In genomic region chr19:14407889-14408640, GRCh38 we compare ENCODE assay signal across 1 cellular context.
TF ChIP-seq lines count a peak whose summit lies in the region.

No MANE protein-coding gene starts in this region.

TF ChIP-seq in HEK293, 187 proteins besides CTCF, POLR2A, EP300 and RAD21 (continued from another document):
- TF ChIP-seq ZNF121 (tag by site-specific recombination; IDR thresholded peaks at IDR 0.05) (no peak), ZIC2 (tag by site-specific recombination; IDR thresholded peaks at IDR 0.05) (peak; percentile 16; the same call in 1 of the 2 replicates), ZNF19 (tag by site-specific recombination; IDR thresholded peaks at IDR 0.05; ENCODE audit: low read depth) (no peak), ZNF366 (tag by site-specific recombination; conservative IDR thresholded peaks at IDR 0.05) (no peak), GLI2 (tag by site-specific recombination; IDR thresholded peaks at IDR 0.05; ENCODE audit: borderline replicate concordance, low read depth) (no peak), ZNF433 (tag by site-specific recombination; IDR thresholded peaks at IDR 0.05; ENCODE audit: low read depth) (no peak), ZNF114 (tag by site-specific recombination; IDR thresholded peaks at IDR 0.05) (no peak), SP3 (tag by site-specific recombination; IDR thresholded peaks at IDR 0.05) (no peak), ZNF629 (tag by site-specific recombination; IDR thresholded peaks at IDR 0.05) (no peak), ZNF2 (tag by site-specific recombination; IDR thresholded peaks at IDR 0.05) (no peak), IKZF3 (tag by site-specific recombination; IDR thresholded peaks at IDR 0.05) (no peak), ZNF660 (tag by site-specific recombination; IDR thresholded peaks at IDR 0.05) (no peak), ZNF324 (tag by site-specific recombination; IDR thresholded peaks at IDR 0.05) (no peak), SCRT2 (tag by site-specific recombination; IDR thresholded peaks at IDR 0.05) (peak; percentile 41; the same call in 1 of the 2 replicates), GLIS2 (tag by site-specific recombination; IDR thresholded peaks at IDR 0.05) (peak; percentile 32; the same call in 1 of the 2 replicates), ZNF362 (tag by site-specific recombination; IDR thresholded peaks at IDR 0.05) (no peak), ZNF555 (tag by site-specific recombination; conservative IDR thresholded peaks at IDR 0.05) (no peak), YY1 (tag by site-specific recombination; IDR thresholded peaks at IDR 0.05) (no peak), ZNF654 (tag by site-specific recombination; IDR thresholded peaks at IDR 0.05; ENCODE audit: low read depth) (no peak), GLIS1 (tag by site-specific recombination; IDR thresholded peaks at IDR 0.05) (peak; percentile 83), ZNF350 (tag by site-specific recombination; IDR thresholded peaks at IDR 0.05) (no peak), ZNF704 (tag by site-specific recombination; IDR thresholded peaks at IDR 0.05) (no peak), ZBTB7A (tag by site-specific recombination; IDR thresholded peaks at IDR 0.05; ENCODE audit: low read depth) (0 out of 2 replicates have a peak, but pooled peaks have one; percentile 10), TCF7L2 (IDR thresholded peaks at IDR 0.05; ENCODE audit: borderline replicate concordance, low read depth, low read length) (no peak), REPIN1 (tag by site-specific recombination; IDR thresholded peaks at IDR 0.05; ENCODE audit: low read depth) (no peak), MYNN (tag by site-specific recombination; IDR thresholded peaks at IDR 0.05; ENCODE audit: borderline replicate concordance) (no peak), ZNF585B (tag by site-specific recombination; IDR thresholded peaks at IDR 0.05) (no peak), ZNF518A (tag by site-specific recombination; conservative IDR thresholded peaks at IDR 0.05; ENCODE audit: low read depth) (no peak), HOXA7 (CRISPR knock-in tag; IDR thresholded peaks at IDR 0.05; ENCODE audit: borderline replicate concordance) (no peak), ZNF48 (tag by site-specific recombination; IDR thresholded peaks at IDR 0.05) (no peak), SP2 (tag by site-specific recombination; IDR thresholded peaks at IDR 0.05) (no peak), ZNF843 (tag by site-specific recombination; IDR thresholded peaks at IDR 0.05) (no peak), ZNF513 (tag by site-specific recombination; IDR thresholded peaks at IDR 0.05) (no peak), ZNF600 (tag by site-specific recombination; IDR thresholded peaks at IDR 0.05) (peak; percentile 94), ZNF302 (tag by site-specific recombination; IDR thresholded peaks at IDR 0.05; ENCODE audit: low read depth) (no peak), ZNF23 (tag by site-specific recombination; IDR thresholded peaks at IDR 0.05; ENCODE audit: borderline replicate concordance) (no peak), ZNF501 (tag by site-specific recombination; IDR thresholded peaks at IDR 0.05) (no peak), ZNF558 (tag by site-specific recombination; IDR thresholded peaks at IDR 0.05) (no peak), ZNF248 (tag by site-specific recombination; IDR thresholded peaks at IDR 0.05) (no peak), ZNF211 (tag by site-specific recombination; IDR thresholded peaks at IDR 0.05; ENCODE audit: low read depth) (no peak), ZSCAN4 (tag by site-specific recombination; IDR thresholded peaks at IDR 0.05) (no peak), SCRT1 (tag by site-specific recombination; IDR thresholded peaks at IDR 0.05; ENCODE audit: borderline replicate concordance) (0 out of 2 replicates have a peak, but pooled peaks have one; percentile 29)
